1 cellular context compared by ENCODE assay signal in genomic region chr1:170377011-170377410, GRCh38.
TF ChIP-seq lines count a peak whose summit lies in the region.

No MANE protein-coding gene starts in this region.

TF ChIP-seq in GM23338, 12 proteins besides CTCF, POLR2A, EP300 and RAD21 (continued from another document):
- no peak for TF ChIP-seq ZNF462 (CRISPR knock-in tag; IDR thresholded peaks at IDR 0.05)
- no peak for TF ChIP-seq NANOG (IDR thresholded peaks at IDR 0.05; ENCODE audit: borderline replicate concordance)
- TF ChIP-seq REST (IDR thresholded peaks at IDR 0.05; ENCODE audit: unreplicated experiment) = no peak
